ENCODE assay signal across 27 cellular contexts in genomic region chr1:96562094-96562493, GRCh38.
"Had no signal": no experiment of that assay in that cellular context is flagged by ENCODE, and none has a peak within 500 bp of the region (broad histone marks: within the 10 kb centered on the region; RNA-seq: fewer than 3 reads in every experiment).

No MANE protein-coding gene starts in this region.

- H3K27ac ChIP-seq: epithelial cell of prostate, gastrocnemius medialis, left lung, neural progenitor cell, parathyroid adenoma, right lobe of liver, stomach, thyroid gland, vagina had no signal

- ATAC-seq: esophagus mucosa; gastrocnemius medialis; left cardiac atrium; left lung; naive thymus-derived CD4-positive, alpha-beta T cell; right lobe of liver had no signal

- H3K79me2 ChIP-seq: parathyroid adenoma had no signal

- H3K4me3 ChIP-seq: gastrocnemius medialis, left lung, neural progenitor cell, right lobe of liver, stomach, thyroid gland, vagina had no signal

- H3K4me2 ChIP-seq: neural progenitor cell had no signal

- H3K4me1 Mint-ChIP-seq: naive thymus-derived CD4-positive, alpha-beta T cell had no signal

- H3K36me3 ChIP-seq: gastrocnemius medialis, left lung, neural progenitor cell, right lobe of liver, stomach, thyroid gland, vagina had no signal

- H3K4me3 Mint-ChIP-seq: dendritic cell treated with granulocyte-macrophage colony-stimulating factor and Interleukin-4, amounts not matched to agents 40 ng/mL and 50 ng/mL, for 4 days; endodermal cell; naive thymus-derived CD4-positive, alpha-beta T cell; nephron; neural progenitor cell had no signal

- H3K36me3 Mint-ChIP-seq: naive thymus-derived CD4-positive, alpha-beta T cell; neural progenitor cell had no signal

- H3K9me3 ChIP-seq: gastrocnemius medialis, left lung, right lobe of liver, thyroid gland, vagina had no signal

- H3K27me3 ChIP-seq: gastrocnemius medialis, left lung, neural progenitor cell, right lobe of liver, stomach, thyroid gland, vagina had no signal

- H3K4me1 ChIP-seq: gastrocnemius medialis, parathyroid adenoma, right lobe of liver, stomach, thyroid gland had no signal

- H2AFZ ChIP-seq: neural progenitor cell, parathyroid adenoma had no signal

- DNase-seq: effector CD8-positive, alpha-beta T cell; endodermal cell; foreskin fibroblast; gastrocnemius medialis; head of caudate nucleus; left cardiac atrium; left lung; mesendoderm; midbrain; naive thymus-derived CD4-positive, alpha-beta T cell; right lobe of liver; small intestine; stimulated activated CD4-positive, alpha-beta T cell treated with anti-CD3 and anti-CD28 coated beads, Interleukin-15, amount 100 ng/mL, for 24 hours; stimulated activated CD4-positive, alpha-beta T cell treated with anti-CD3 and anti-CD28 coated beads, Interleukin-2, amount 100 ng/mL, for 48 hours; stimulated activated CD8-positive, alpha-beta memory T cell treated with anti-CD3 and anti-CD28 coated beads, Interleukin-4, amount 100 ng/mL, for 48 hours; stimulated activated naive CD4-positive, alpha-beta T cell treated with Interleukin-2 at 50 U/mL for 16 hours; stomach; thyroid gland; trophoblast cell had no signal

- H3K9me3 Mint-ChIP-seq: dendritic cell treated with granulocyte-macrophage colony-stimulating factor and Interleukin-4, amounts not matched to agents 40 ng/mL and 50 ng/mL, for 4 days; nephron had no signal

- H3K9ac ChIP-seq: neural progenitor cell, parathyroid adenoma had no signal

- H3K27ac Mint-ChIP-seq: dendritic cell treated with granulocyte-macrophage colony-stimulating factor and Interleukin-4, amounts not matched to agents 40 ng/mL and 50 ng/mL, for 4 days; endodermal cell; naive thymus-derived CD4-positive, alpha-beta T cell; nephron; neural progenitor cell; progenitor cell of endocrine pancreas had no signal

- H3K27me3 Mint-ChIP-seq: dendritic cell treated with granulocyte-macrophage colony-stimulating factor and Interleukin-4, amounts not matched to agents 40 ng/mL and 50 ng/mL, for 4 days; progenitor cell of endocrine pancreas had no signal
